ENCODE assay signal across 32 cellular contexts in the genomic region with DNA sequence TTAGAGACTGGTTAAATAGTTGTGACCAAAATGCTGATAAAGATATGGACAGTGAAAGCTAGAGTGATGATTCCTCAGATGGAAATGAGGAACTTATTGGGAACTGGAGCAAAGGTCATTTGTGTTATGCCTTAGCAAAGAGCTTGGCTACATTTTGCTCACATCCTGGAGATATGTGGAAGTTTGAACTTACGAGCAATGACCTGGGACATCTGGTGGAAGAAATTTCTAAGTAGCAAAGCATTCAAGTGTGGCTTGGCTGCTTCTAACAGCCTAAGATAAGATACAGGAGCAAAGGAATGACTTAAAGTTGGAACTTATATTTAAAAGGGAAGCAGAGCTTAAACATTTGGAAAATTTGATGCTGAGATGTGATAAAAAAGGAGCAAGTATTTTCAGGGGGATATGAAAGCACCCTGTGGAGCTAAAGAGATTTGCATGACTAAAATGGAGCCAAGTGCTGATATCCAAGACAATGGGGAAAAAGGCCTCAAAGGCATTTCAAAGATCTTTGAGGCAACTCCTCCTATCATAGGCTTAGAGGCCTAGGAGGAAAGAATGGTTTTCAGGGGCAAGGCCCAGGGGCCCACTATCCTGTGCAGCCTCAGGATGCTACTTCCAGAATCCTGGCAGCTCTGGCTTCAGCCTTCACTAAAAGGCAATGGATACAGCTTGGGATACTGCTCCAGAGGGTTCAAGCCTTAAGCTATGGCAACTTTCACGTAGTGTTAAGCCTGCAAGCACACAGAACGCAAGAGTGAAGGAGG.
"Had no signal": no experiment of that assay in that cellular context is flagged by ENCODE, and none has a peak within 500 bp of the region (broad histone marks: within the 10 kb centered on the region; RNA-seq: fewer than 3 reads in every experiment).

No MANE protein-coding gene starts in this region.

- H3K27ac ChIP-seq: body of pancreas, esophagus squamous epithelium, heart right ventricle, pancreas, prostate gland, skin epidermis, uterus, WERI-Rb-1 had no signal

- H3K27me3 Mint-ChIP-seq: activated CD4-positive, alpha-beta memory T cell treated with anti-CD3 and anti-CD28 coated beads, Interleukin-2, amount 10 ng/mL, durations not matched to agents 7 days and 5 days; activated naive CD4-positive, alpha-beta T cell treated with anti-CD3 and anti-CD28 coated beads, Interleukin-2, amount 50 U/mL, for 24 hours; activated T-helper 17 cell treated with anti-CD3 and anti-CD28 coated beads, Interleukin-2, amount 50 U/mL, for 72 hours; stimulated activated naive CD8-positive, alpha-beta T cell treated with anti-CD3 and anti-CD28 coated beads, Interleukin-15, amount 100 ng/mL, for 72 hours; type B pancreatic cell had no signal

- H3K36me3 ChIP-seq: esophagus squamous epithelium, heart right ventricle, pancreas, prostate gland, uterus, WERI-Rb-1 had no signal

- H3K27me3 ChIP-seq: body of pancreas, esophagus squamous epithelium, heart right ventricle, pancreas, uterus had no signal

- H3K36me3 Mint-ChIP-seq: activated naive CD4-positive, alpha-beta T cell treated with anti-CD3 and anti-CD28 coated beads, Interleukin-2, amount 50 U/mL, for 24 hours; mesothelial cell of epicardium; type B pancreatic cell had no signal

- H3K4me1 ChIP-seq: body of pancreas, esophagus squamous epithelium, heart right ventricle, pancreas, prostate gland, uterus had no signal

- H3K9me3 Mint-ChIP-seq: T-helper 1 cell treated with Interleukin-12 subunit alpha and Interleukin-12 subunit beta and Interleukin-4 antibody, amounts not matched to agents 30 μg/mL and 1 μg/mL, for 36 hours had no signal

- H3K27ac Mint-ChIP-seq: activated CD4-positive, alpha-beta memory T cell treated with anti-CD3 and anti-CD28 coated beads, Interleukin-2, amount 10 ng/mL, durations not matched to agents 7 days and 5 days; activated naive CD4-positive, alpha-beta T cell treated with anti-CD3 and anti-CD28 coated beads, Interleukin-2, amount 50 U/mL, for 24 hours; activated T-helper 17 cell treated with anti-CD3 and anti-CD28 coated beads, Interleukin-2, amount 50 U/mL, for 72 hours; mesothelial cell of epicardium; naive thymus-derived CD4-positive, alpha-beta T cell; stimulated activated naive CD8-positive, alpha-beta T cell treated with anti-CD3 and anti-CD28 coated beads, Interleukin-15, amount 100 ng/mL, for 72 hours; T-helper 1 cell treated with Interleukin-12 subunit alpha and Interleukin-12 subunit beta and Interleukin-4 antibody, amounts not matched to agents 30 μg/mL and 1 μg/mL, for 36 hours; type B pancreatic cell had no signal

- ATAC-seq: activated CD4-positive, CD25-positive, alpha-beta regulatory T cell treated with anti-CD3 and anti-CD28 coated beads, Interleukin-2, amount 50 U/mL, for 24 hours; activated T-cell treated with anti-CD3 and anti-CD28 coated beads, Interleukin-2, amount 50 U/mL, for 4 hours; activated T-helper 17 cell treated with anti-CD3 and anti-CD28 coated beads, Interleukin-2, amount 50 U/mL, for 72 hours; body of pancreas; heart right ventricle; left cardiac atrium; left ventricle myocardium superior; naive thymus-derived CD4-positive, alpha-beta T cell; pancreas; sciatic nerve; stimulated activated naive CD8-positive, alpha-beta T cell treated with anti-CD3 and anti-CD28 coated beads, Interleukin-15, amount 100 ng/mL, for 72 hours had no signal

- H3K4me1 Mint-ChIP-seq: activated CD4-positive, alpha-beta memory T cell treated with anti-CD3 and anti-CD28 coated beads, Interleukin-2, amount 10 ng/mL, durations not matched to agents 7 days and 5 days; activated naive CD4-positive, alpha-beta T cell treated with anti-CD3 and anti-CD28 coated beads, Interleukin-2, amount 50 U/mL, for 24 hours; activated T-helper 17 cell treated with anti-CD3 and anti-CD28 coated beads, Interleukin-2, amount 50 U/mL, for 72 hours; mesothelial cell of epicardium; naive thymus-derived CD4-positive, alpha-beta T cell; stimulated activated naive CD8-positive, alpha-beta T cell treated with anti-CD3 and anti-CD28 coated beads, Interleukin-15, amount 100 ng/mL, for 72 hours had no signal

- H3K9me3 ChIP-seq: pancreas, prostate gland, uterus had no signal

- H3K4me3 ChIP-seq: body of pancreas, esophagus squamous epithelium, heart right ventricle, pancreas, prostate gland, skin epidermis, uterus had no signal

- H3K4me3 Mint-ChIP-seq: activated CD4-positive, alpha-beta memory T cell treated with anti-CD3 and anti-CD28 coated beads, Interleukin-2, amount 10 ng/mL, durations not matched to agents 7 days and 5 days; activated naive CD4-positive, alpha-beta T cell treated with anti-CD3 and anti-CD28 coated beads, Interleukin-2, amount 50 U/mL, for 24 hours; activated T-cell treated with anti-CD3 and anti-CD28 coated beads, Interleukin-2, amount 50 U/mL, for 4 hours; activated T-helper 17 cell treated with anti-CD3 and anti-CD28 coated beads, Interleukin-2, amount 50 U/mL, for 72 hours; mesothelial cell of epicardium; naive thymus-derived CD4-positive, alpha-beta T cell; stimulated activated naive CD8-positive, alpha-beta T cell treated with anti-CD3 and anti-CD28 coated beads, Interleukin-15, amount 100 ng/mL, for 72 hours; T-helper 1 cell treated with Interleukin-12 subunit alpha and Interleukin-12 subunit beta and Interleukin-4 antibody, amounts not matched to agents 30 μg/mL and 1 μg/mL, for 36 hours; type B pancreatic cell had no signal

- DNase-seq: activated CD4-positive, alpha-beta memory T cell treated with anti-CD3 and anti-CD28 coated beads, Interleukin-2, amount 10 ng/mL, durations not matched to agents 7 days and 5 days; activated CD4-positive, alpha-beta T cell treated with anti-CD3 and anti-CD28 coated beads for 48 hours; activated CD8-positive, alpha-beta memory T cell treated with anti-CD3 and anti-CD28 coated beads, Interleukin-2, amount 50 U/mL, for 48 hours; activated T-cell treated with anti-CD3 and anti-CD28 coated beads, Interleukin-2, amount 50 U/mL, for 4 hours; anterior cingulate cortex; body of pancreas; esophagus squamous epithelium; foreskin melanocyte; heart right ventricle; islet precursor cell; left cardiac atrium; left ventricle myocardium superior; naive thymus-derived CD4-positive, alpha-beta T cell; pancreas; retina; stimulated activated CD4-positive, alpha-beta T cell treated with anti-CD3 and anti-CD28 coated beads, Interleukin-12 subunit alpha, Interleukin-12 subunit beta, amount 100 ng/mL, for 4 hours; stimulated activated CD4-positive, alpha-beta T cell treated with anti-CD3 and anti-CD28 coated beads, Interleukin-4, amount 100 ng/mL, for 1 hour; stimulated activated naive CD8-positive, alpha-beta T cell treated with anti-CD3 and anti-CD28 coated beads, Interleukin-15, amount 100 ng/mL, for 72 hours; substantia nigra; SW 1271; T-helper 9 cell; uterus; WERI-Rb-1 had no signal
